In genomic region chr14:31677630-31678029, GRCh38 we compare ENCODE assay signal across 33 cellular contexts.
"Had no signal": no experiment of that assay in that cellular context is flagged by ENCODE, and none has a peak within 500 bp of the region (broad histone marks: within the 10 kb centered on the region; RNA-seq: fewer than 3 reads in every experiment).

No MANE protein-coding gene starts in this region.

- H3K27me3 Mint-ChIP-seq: activated B cell treated with CpG ODN at 0.5 μM for 24 hours; activated CD4-positive, alpha-beta memory T cell treated with anti-CD3 and anti-CD28 coated beads for 36 hours; activated naive CD8-positive, alpha-beta T cell; activated naive CD8-positive, alpha-beta T cell treated with anti-CD3 and anti-CD28 coated beads, Interleukin-2, amount 50 U/mL, for 24 hours; brain; T-cell; T-helper 17 cell had no signal

- H3K4me1 Mint-ChIP-seq: activated B cell treated with CpG ODN at 0.5 μM for 24 hours; activated naive CD8-positive, alpha-beta T cell treated with anti-CD3 and anti-CD28 coated beads, Interleukin-2, amount 50 U/mL, for 24 hours; brain; T-cell; T-helper 17 cell had no signal

- H3K27ac Mint-ChIP-seq: activated B cell treated with CpG ODN at 0.5 μM for 24 hours; activated CD4-positive, alpha-beta memory T cell treated with anti-CD3 and anti-CD28 coated beads for 36 hours; activated naive CD4-positive, alpha-beta T cell treated with anti-CD3 and anti-CD28 coated beads for 36 hours; activated naive CD8-positive, alpha-beta T cell; activated naive CD8-positive, alpha-beta T cell treated with anti-CD3 and anti-CD28 coated beads, Interleukin-2, amount 50 U/mL, for 24 hours; activated T-helper 1 cell treated with anti-CD3 and anti-CD28 coated beads, Interleukin-12 subunit alpha, Interleukin-12 subunit beta, Interleukin-2, Interleukin-4 antibody, amounts not matched to agents 30 ng/mL and 10 ng/mL and 1 ng/mL, durations not matched to agents 14 hours and 24 hours and 36 hours; brain; T-cell; T-helper 17 cell had no signal

- H3K27ac ChIP-seq: VCaP had no signal

- ATAC-seq: activated naive CD8-positive, alpha-beta T cell treated with anti-CD3 and anti-CD28 coated beads, Interleukin-2, amount 50 U/mL, for 24 hours; activated T-cell treated with anti-CD3 and anti-CD28 coated beads, Interleukin-2, amount 50 U/mL, for 4 hours; Panc1; SK-N-SH treated with all-trans-retinoic acid at 6 μM for 48 hours; T-cell; T-helper 17 cell had no signal

- H3K4me3 Mint-ChIP-seq: activated B cell treated with CpG ODN at 0.5 μM for 24 hours; activated CD4-positive, alpha-beta memory T cell treated with anti-CD3 and anti-CD28 coated beads for 36 hours; activated naive CD4-positive, alpha-beta T cell treated with anti-CD3 and anti-CD28 coated beads for 36 hours; activated naive CD8-positive, alpha-beta T cell; activated naive CD8-positive, alpha-beta T cell treated with anti-CD3 and anti-CD28 coated beads, Interleukin-2, amount 50 U/mL, for 24 hours; activated T-cell treated with anti-CD3 and anti-CD28 coated beads, Interleukin-2, amount 50 U/mL, for 4 hours; activated T-helper 1 cell treated with anti-CD3 and anti-CD28 coated beads, Interleukin-12 subunit alpha, Interleukin-12 subunit beta, Interleukin-2, Interleukin-4 antibody, amounts not matched to agents 30 ng/mL and 10 ng/mL and 1 ng/mL, durations not matched to agents 14 hours and 24 hours and 36 hours; brain; T-cell; T-helper 17 cell had no signal

- DNase-seq: activated B cell treated with CpG ODN at 0.5 μM for 24 hours; activated CD4-positive, alpha-beta memory T cell treated with anti-CD3 and anti-CD28 coated beads for 36 hours; activated CD4-positive, alpha-beta T cell treated with anti-CD3 and anti-CD28 coated beads for 4 hours; activated CD4-positive, alpha-beta T cell treated with anti-CD3 and anti-CD28 coated beads, Interleukin-2, amount 50 U/mL, for 1 hour; activated CD4-positive, CD25-positive, alpha-beta regulatory T cell treated with anti-CD3 and anti-CD28 coated beads, Interleukin-2, amount 50 U/mL, for 72 hours; activated CD8-positive, alpha-beta memory T cell treated with anti-CD3 and anti-CD28 coated beads, Interleukin-2, amount 50 U/mL, for 4 hours; activated gamma-delta T cell treated with Interleukin-2 at 50 U/mL for 16 hours; activated naive CD4-positive, alpha-beta T cell treated with anti-CD3 and anti-CD28 coated beads for 36 hours; activated naive CD8-positive, alpha-beta T cell treated with anti-CD3 and anti-CD28 coated beads, Interleukin-2, amount 50 U/mL, for 24 hours; activated T-cell treated with anti-CD3 and anti-CD28 coated beads for 4 hours; activated T-cell treated with anti-CD3 and anti-CD28 coated beads, Interleukin-2, amount 50 U/mL, for 4 hours; anterior cingulate cortex; caudate nucleus; cerebellar nuclear complex; NCI-H1092 treated with DMSO at 0.1 percent for 48 hours; NCI-H1436 treated with DMSO at 0.1 percent for 48 hours; NCI-H187 treated with DMSO at 0.1 percent for 48 hours; NCI-H2081; NCI-H2171 treated with DMSO at 0.1 percent for 48 hours; NCI-H2227 treated with DMSO at 0.1 percent for 48 hours; NCI-H446; NCI-H524; SIG-M5; T-cell; T-helper 17 cell; T-helper 9 cell had no signal

- FAIRE-seq: bronchial epithelial cell had no signal
